Comparison of ENCODE assay signal across 1 cellular context in the genomic region with DNA sequence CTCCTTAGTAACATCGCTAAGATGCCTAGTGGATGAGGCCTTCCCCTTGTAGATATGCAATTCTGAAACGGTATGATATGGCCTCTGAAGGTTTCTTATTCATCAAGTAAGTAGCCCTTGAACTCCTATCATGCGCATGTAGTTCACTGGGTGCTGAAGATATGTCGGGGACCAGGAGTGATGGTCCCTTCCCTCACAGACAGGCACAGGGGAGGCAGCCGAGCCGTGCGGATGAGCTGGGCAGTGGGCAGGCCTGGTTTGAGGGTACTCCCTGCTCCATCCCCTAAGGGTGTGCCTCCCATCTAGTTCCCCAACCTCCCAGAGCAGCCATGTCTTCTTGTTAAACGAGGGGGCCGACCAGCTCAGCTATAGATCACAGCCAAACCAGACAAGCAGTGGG.
TF ChIP-seq lines count a peak whose summit lies in the region.

No MANE protein-coding gene starts in this region.

TF ChIP-seq in neural cell, 6 proteins besides CTCF, POLR2A, EP300 and RAD21 (continued from another document):
- TF ChIP-seq REST (IDR thresholded peaks at IDR 0.05; ENCODE audit: borderline replicate concordance) (no peak), POLR2AphosphoS5 (IDR thresholded peaks at IDR 0.05) (no peak), SMC3 (conservative IDR thresholded peaks at IDR 0.05; ENCODE audit: poor library complexity) (no peak), MXI1 (conservative IDR thresholded peaks at IDR 0.05; ENCODE audit: poor library complexity, severe bottlenecking) (no peak), EZH2 (IDR thresholded peaks at IDR 0.05; ENCODE audit: borderline replicate concordance, insufficient read depth, low read length, poor library complexity, severe bottlenecking) (no peak)
